20 cellular contexts compared by ENCODE assay signal in the genomic region with DNA sequence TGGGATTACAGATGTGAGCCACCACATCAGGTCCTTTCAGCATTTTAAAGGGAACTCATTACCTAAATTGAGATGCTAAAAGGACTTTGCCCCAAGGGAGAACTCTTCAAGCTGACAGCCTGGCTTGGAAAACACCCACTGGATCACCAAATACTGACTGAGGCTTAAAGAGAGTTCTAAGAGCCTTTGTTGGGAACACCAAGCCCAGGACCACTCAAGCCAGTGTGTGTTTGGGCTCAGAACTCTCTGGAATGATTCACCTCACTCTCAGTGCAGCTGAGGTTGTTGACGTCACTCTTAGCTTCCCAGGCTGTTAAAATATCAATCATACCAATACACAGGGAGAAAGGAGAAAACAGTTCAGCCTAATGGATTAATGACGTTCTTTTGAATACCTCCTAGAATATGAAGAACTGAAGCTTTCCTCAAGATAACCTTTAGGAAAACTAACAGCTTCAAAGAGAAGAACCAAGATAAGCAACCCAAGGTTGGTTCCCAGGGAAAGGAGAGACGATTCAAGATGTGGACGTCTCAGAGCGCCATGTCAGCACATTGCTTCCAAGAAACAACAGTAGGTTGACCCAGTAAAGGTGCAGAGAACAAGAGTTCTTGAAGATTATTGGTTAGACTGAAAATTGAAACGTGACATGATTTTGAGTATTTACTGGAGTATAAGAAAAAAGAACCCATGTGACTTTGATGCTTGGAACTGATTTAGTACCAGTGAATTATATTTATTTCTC.
"Had no signal": no experiment of that assay in that cellular context is flagged by ENCODE, and none has a peak within 500 bp of the region (broad histone marks: within the 10 kb centered on the region; RNA-seq: fewer than 3 reads in every experiment).

No MANE protein-coding gene starts in this region.

- H3K27ac Mint-ChIP-seq: dendritic cell treated with granulocyte-macrophage colony-stimulating factor and Interleukin-4, amounts not matched to agents 40 ng/mL and 50 ng/mL, for 4 days; endodermal cell; nephron had no signal

- H3K36me3 ChIP-seq: heart left ventricle, sigmoid colon, stomach, thoracic aorta, transverse colon had no signal

- FAIRE-seq: endothelial cell of umbilical vein, frontal cortex, small intestine had no signal

- H3K27me3 Mint-ChIP-seq: dendritic cell treated with granulocyte-macrophage colony-stimulating factor and Interleukin-4, amounts not matched to agents 40 ng/mL and 50 ng/mL, for 4 days had no signal

- ATAC-seq: heart left ventricle had no signal

- H3K4me1 Mint-ChIP-seq: endodermal cell, naive B cell had no signal

- H3K27me3 ChIP-seq: heart left ventricle, sigmoid colon, stomach, transverse colon had no signal

- H3K4me3 ChIP-seq: heart left ventricle, sigmoid colon, stomach, thoracic aorta, transverse colon had no signal

- DNase-seq: endodermal cell; erythroblast; heart left ventricle; hippocampal formation; kidney glomerular epithelial cell; mesendoderm; naive B cell; occipital lobe; sigmoid colon; small intestine; stimulated activated CD4-positive, alpha-beta T cell treated with anti-CD3 and anti-CD28 coated beads, Interleukin-12 subunit alpha, Interleukin-12 subunit beta, amount 100 ng/mL, for 4 hours; stimulated activated naive CD4-positive, alpha-beta T cell; stomach; substantia nigra; transverse colon had no signal

- H3K27ac ChIP-seq: heart left ventricle, sigmoid colon, stomach, thoracic aorta, transverse colon had no signal

- H3K4me1 ChIP-seq: heart left ventricle, sigmoid colon, transverse colon had no signal

- H3K4me3 Mint-ChIP-seq: dendritic cell treated with granulocyte-macrophage colony-stimulating factor and Interleukin-4, amounts not matched to agents 40 ng/mL and 50 ng/mL, for 4 days; endodermal cell; naive B cell; nephron had no signal
